Comparison of ENCODE assay signal across 7 cellular contexts in the genomic region with DNA sequence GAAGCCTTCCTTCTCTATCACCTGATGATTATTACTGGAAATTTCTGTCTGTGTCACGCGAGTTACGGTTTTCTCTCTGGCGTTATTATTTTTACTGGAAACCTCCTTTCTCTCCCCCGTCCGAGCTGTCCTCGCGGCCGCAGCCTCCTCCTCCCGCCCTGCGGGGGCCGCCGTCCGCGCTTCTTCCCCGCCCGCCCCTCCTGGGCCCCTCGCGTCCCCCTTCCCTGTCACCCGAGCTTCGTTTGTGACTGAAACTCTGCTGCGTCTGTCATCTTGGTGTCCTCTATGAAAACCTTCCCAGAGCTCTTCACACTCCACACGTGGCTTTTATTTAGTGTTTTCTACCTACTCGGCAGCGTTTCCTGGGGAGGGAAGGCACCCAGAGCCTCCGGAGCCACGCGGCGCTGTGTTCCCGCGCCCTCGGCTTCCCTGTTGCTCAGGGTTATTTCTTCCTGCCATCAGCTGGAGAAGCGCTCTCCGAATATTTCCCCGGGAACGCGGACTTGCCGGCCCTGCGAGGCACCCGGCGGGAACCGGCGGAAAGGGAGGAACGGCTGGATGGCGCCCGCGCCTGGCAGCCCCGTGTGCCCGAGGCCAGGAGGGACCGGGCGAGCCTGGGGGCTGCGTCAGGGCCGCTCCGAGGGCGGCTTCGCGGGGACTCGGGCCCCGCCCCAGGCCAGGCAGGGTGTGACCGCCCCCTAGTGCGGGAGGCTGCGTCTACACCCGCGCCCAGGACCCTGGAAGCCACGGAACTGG. TPM values are rescaled to one million over a fixed set of nuclear protein-coding genes. Genes with fewer than 3 reads are reported as not detected.
DNase-seq lines count a peak whose midpoint lies in the region; ATAC-seq and TF ChIP-seq lines count a peak whose summit lies in the region.

No MANE protein-coding gene starts in this region.

- H3K27ac ChIP-seq in iPS-18a (ENCODE audit: low read length), result no peak overlapping the region
- H3K27ac ChIP-seq in smooth muscle cell (ENCODE audit: low read depth), result no peak overlapping the region
- H3K27ac ChIP-seq in CD8-positive, alpha-beta memory T cell (ENCODE audit: low read depth, low read length), result no peak overlapping the region

- ATAC-seq in HG02981 (IDR thresholded peaks at IDR 0.05; ENCODE audit: unreplicated experiment) (peak; percentile 49), GM21381 (IDR thresholded peaks at IDR 0.05; ENCODE audit: unreplicated experiment) (no peak), HG03139 (IDR thresholded peaks at IDR 0.05; ENCODE audit: unreplicated experiment) (no peak)

- peaks cover 42% of the 10 kb centered on the region for H3K27me3 ChIP-seq in adipocyte (replicated peaks; ENCODE audit: control insufficient read depth, insufficient read depth, low read length)
- H3K27me3 ChIP-seq in iPS-18a (ENCODE audit: control insufficient read depth, insufficient read depth, low read length), result peaks cover 30% of the 10 kb centered on the region
- H3K27me3 ChIP-seq in smooth muscle cell (ENCODE audit: low read depth), result peaks cover 23% of the 10 kb centered on the region
- peaks cover 7% of the 10 kb centered on the region for H3K27me3 ChIP-seq in CD8-positive, alpha-beta memory T cell (ENCODE audit: insufficient read depth, low read length, poor library complexity, severe bottlenecking)

- peak overlapping the region; percentile 97 for H2AFZ ChIP-seq in smooth muscle cell (ENCODE audit: low read depth)

- H3K4me1 ChIP-seq in adipocyte (ENCODE audit: control insufficient read depth, insufficient read depth, low read length), result no peaks in the 10 kb centered on the region
- no peaks in the 10 kb centered on the region for H3K4me1 ChIP-seq in iPS-18a (ENCODE audit: control insufficient read depth, low read depth, low read length)
- peaks cover 5% of the 10 kb centered on the region for H3K4me1 ChIP-seq in smooth muscle cell (ENCODE audit: low read depth)
- no peaks in the 10 kb centered on the region for H3K4me1 ChIP-seq in CD8-positive, alpha-beta memory T cell (ENCODE audit: insufficient read depth, low read length)

- H3K27ac Mint-ChIP-seq in CD8-positive, alpha-beta memory T cell, result no peak overlapping the region

- peak; percentile 27 for DNase-seq in adipocyte (ENCODE audit: low read depth)
- DNase-seq in smooth muscle cell (lab: John Stamatoyannopoulos, UW; ENCODE audit: unreplicated experiment), result peak; percentile 35
- DNase-seq in CD8-positive, alpha-beta memory T cell, result no peak

- 8% methylated on average over 43 of the region's 65 CpGs for WGBS in smooth muscle cell (ENCODE audit: low lambda C conversion rate)

- no peaks in the 10 kb centered on the region for H3K36me3 ChIP-seq in adipocyte (ENCODE audit: control insufficient read depth, insufficient read depth, low read length, severe bottlenecking)
- H3K36me3 ChIP-seq in iPS-18a (ENCODE audit: control insufficient read depth, low read depth, low read length), result no peaks in the 10 kb centered on the region
- no peaks in the 10 kb centered on the region for H3K36me3 ChIP-seq in smooth muscle cell (ENCODE audit: low read depth)
- no peaks in the 10 kb centered on the region for H3K36me3 ChIP-seq in CD8-positive, alpha-beta memory T cell (ENCODE audit: insufficient read depth, low read length)

- no peaks in the 10 kb centered on the region for H3K9me3 ChIP-seq in adipocyte (ENCODE audit: control insufficient read depth, low read length)
- H3K9me3 ChIP-seq in iPS-18a (ENCODE audit: control insufficient read depth, low read depth, low read length), result no peaks in the 10 kb centered on the region
- H3K9me3 ChIP-seq in smooth muscle cell (replicated peaks; ENCODE audit: low read depth), result no peaks in the 10 kb centered on the region
- H3K9me3 ChIP-seq in CD8-positive, alpha-beta memory T cell (ENCODE audit: low read length), result no peaks in the 10 kb centered on the region

- no peaks in the 10 kb centered on the region for H3K79me2 ChIP-seq in smooth muscle cell (ENCODE audit: low read depth)

- H4K20me1 ChIP-seq in smooth muscle cell (ENCODE audit: low read depth), result no peaks in the 10 kb centered on the region

- peaks cover 18 to 40% of the 10 kb centered on the region in 2 donors for H3K27me3 Mint-ChIP-seq in CD8-positive, alpha-beta memory T cell

- H3K9ac ChIP-seq in adipocyte (ENCODE audit: low read length) (peak overlapping the region; percentile 41), iPS-18a (ENCODE audit: low read length) (no peak overlapping the region), smooth muscle cell (ENCODE audit: low read depth) (no peak overlapping the region)

- POLR2A ChIA-PET in CD8-positive, alpha-beta memory T cell (lab: Charles Lee), result no interaction called here

- peak overlapping the region; percentile 89 for H3K4me2 ChIP-seq in smooth muscle cell

- no peaks in the 10 kb centered on the region for H3K9me3 Mint-ChIP-seq in CD8-positive, alpha-beta memory T cell

- TF ChIP-seq CTCF in smooth muscle cell (IDR thresholded peaks at IDR 0.05; ENCODE audit: borderline replicate concordance, insufficient read depth, poor library complexity, severe bottlenecking), result peak; percentile 41

- peak overlapping the region; percentile 65 for H3K4me3 ChIP-seq in adipocyte (ENCODE audit: low read length)
- peak overlapping the region; percentile 49 for H3K4me3 ChIP-seq in iPS-18a (ENCODE audit: low read length)
- peak overlapping the region; percentile 44 for H3K4me3 ChIP-seq in smooth muscle cell
- H3K4me3 ChIP-seq in CD8-positive, alpha-beta memory T cell (ENCODE audit: low read length), result no peak overlapping the region

- H3K36me3 Mint-ChIP-seq in CD8-positive, alpha-beta memory T cell, result no peaks in the 10 kb centered on the region

- H3F3A ChIP-seq in smooth muscle cell (ENCODE audit: low read depth), result no peaks in the 10 kb centered on the region

- peaks cover 0 to 7% (median 5%) of the 10 kb centered on the region in 3 donors for H3K4me1 Mint-ChIP-seq in CD8-positive, alpha-beta memory T cell

- H3K4me3 Mint-ChIP-seq in CD8-positive, alpha-beta memory T cell, result peak overlapping the region in 2 of 7 donors; percentile 12 to 24

- CTCF ChIA-PET in CD8-positive, alpha-beta memory T cell (lab: Charles Lee), result interaction anchor here (1.2 kb wide), 1 partner anchor 12 kb away, joined by 3 read pairs; no protein-coding TSS in a partner anchor

RNA-seq across cellular contexts. Expression of gene TRIP13, which starts 33.9 kb away (rescaled TPM):
- 8.4 and 13.4 TPM in 2 replicates for total RNA-seq in smooth muscle cell
- 12.0 and 12.7 TPM in 2 replicates for polyA plus RNA-seq in smooth muscle cell
- total RNA-seq in CD8-positive, alpha-beta memory T cell, result 10 to 100 TPM; 37.5 to 40.7 TPM
- polyA plus RNA-seq in CD8-positive, alpha-beta memory T cell, result 0.12 TPM

RNA-seq across cellular contexts. Expression of gene BRD9, which starts 34.0 kb away (rescaled TPM):
- 14.7 and 17.1 TPM in 2 replicates for total RNA-seq in smooth muscle cell
- polyA plus RNA-seq in smooth muscle cell, result 17.8 and 20.4 TPM in 2 replicates
- total RNA-seq in CD8-positive, alpha-beta memory T cell, result 10 to 100 TPM; 52.6 to 53.8 TPM
- 18.9 TPM for polyA plus RNA-seq in CD8-positive, alpha-beta memory T cell

Comparison
In these comparisons a context has a peak if more than half of its experiments do, and no peak if none do; other contexts are left out.
1. DNase-seq: peak in adipocyte (single experiment) and smooth muscle cell (single experiment); none in CD8-positive, alpha-beta memory T cell (0 of 5).